3 cellular contexts compared by ENCODE assay signal in genomic region chr7:103628742-103629141, GRCh38.
TF ChIP-seq lines count a peak whose summit lies in the region.

No MANE protein-coding gene starts in this region.

TF ChIP-seq in IMR-90, 13 proteins besides CTCF, POLR2A, EP300 and RAD21:
- TF ChIP-seq SMC3 (IDR thresholded peaks at IDR 0.05; ENCODE audit: low read depth, low read length) (no peak), RCOR1 (IDR thresholded peaks at IDR 0.05; ENCODE audit: insufficient replicate concordance, low read length) (no peak), BHLHE40 (IDR thresholded peaks at IDR 0.05; ENCODE audit: low read depth, low read length) (no peak), USF2 (IDR thresholded peaks at IDR 0.05; ENCODE audit: low read depth, low read length) (no peak), CEBPB (IDR thresholded peaks at IDR 0.05; ENCODE audit: low read depth, low read length) (no peak)

TF ChIP-seq in K562, 482 proteins besides CTCF, POLR2A, EP300 and RAD21:
- TF ChIP-seq STAT5A (IDR thresholded peaks at IDR 0.05; ENCODE audit: borderline replicate concordance, low read length): no peak
- peak; percentile 59 for TF ChIP-seq RFX1 (IDR thresholded peaks at IDR 0.05)
- no peak for TF ChIP-seq WHSC1 (IDR thresholded peaks at IDR 0.05; ENCODE audit: low read length)
- TF ChIP-seq MYNN (IDR thresholded peaks at IDR 0.05): peak; percentile 56; the same call in 1 of the 2 replicates
- no peak for TF ChIP-seq MYNN (CRISPR knock-in tag; IDR thresholded peaks at IDR 0.05)

TF ChIP-seq in neural cell, 6 proteins besides CTCF, POLR2A, EP300 and RAD21:
- TF ChIP-seq SMC3 (conservative IDR thresholded peaks at IDR 0.05; ENCODE audit: poor library complexity): no peak
- TF ChIP-seq REST (IDR thresholded peaks at IDR 0.05; ENCODE audit: borderline replicate concordance): no peak
- TF ChIP-seq EZH2 (IDR thresholded peaks at IDR 0.05; ENCODE audit: borderline replicate concordance, insufficient read depth, low read length, poor library complexity, severe bottlenecking): no peak
- TF ChIP-seq POLR2AphosphoS5 (IDR thresholded peaks at IDR 0.05): no peak
- no peak for TF ChIP-seq MXI1 (conservative IDR thresholded peaks at IDR 0.05; ENCODE audit: poor library complexity, severe bottlenecking)
- no peak for TF ChIP-seq TAF1 (IDR thresholded peaks at IDR 0.05; ENCODE audit: low read depth)
